23 cellular contexts compared by ENCODE assay signal in genomic region chr2:6831229-6831628, GRCh38. TPM values are rescaled to one million over a fixed set of nuclear protein-coding genes. Genes with fewer than 3 reads are reported as not detected.
"Had no signal": no experiment of that assay in that cellular context is flagged by ENCODE, and none has a peak within 500 bp of the region (broad histone marks: within the 10 kb centered on the region; RNA-seq: fewer than 3 reads in every experiment).

No MANE protein-coding gene starts in this region.

- DNase-seq: dorsolateral prefrontal cortex; effector CD4-positive, alpha-beta T cell; gastrocnemius medialis; head of caudate nucleus; left ventricle myocardium superior; lower lobe of right lung; naive thymus-derived CD8-positive, alpha-beta T cell; nephron progenitor cell; nucleus accumbens; posterior cingulate gyrus; psoas muscle; right cardiac atrium; spleen; stimulated activated CD4-positive, alpha-beta T cell treated with anti-CD3 and anti-CD28 coated beads, Interleukin-4, amount 100 ng/mL, for 4 hours; stimulated activated naive CD8-positive, alpha-beta T cell treated with anti-CD3 and anti-CD28 coated beads, Interleukin-15, Interleukin-2, amounts not matched to agents 100 U/mL and 50 U/mL, for 24 hours; substantia nigra; testis; tibial artery had no signal

- H3K4me3 ChIP-seq: dorsolateral prefrontal cortex, gastrocnemius medialis, lower lobe of right lung, psoas muscle, skin epidermis, spleen, testis, tibial artery had no signal

- H3K27ac Mint-ChIP-seq: naive thymus-derived CD8-positive, alpha-beta T cell; nephron progenitor cell; stimulated activated memory B cell treated with anti-CD40 and anti-IgM and Interleukin-4, amounts not matched to agents 10 μg/mL and 1 μg/mL and 100 μg/mL, for 72 hours; type B pancreatic cell had no signal

- ATAC-seq: gastrocnemius medialis; left ventricle myocardium superior; lower lobe of right lung; naive thymus-derived CD8-positive, alpha-beta T cell; psoas muscle; right cardiac atrium; stimulated activated memory B cell treated with anti-CD40 and anti-IgM and Interleukin-4, amounts not matched to agents 10 μg/mL and 1 μg/mL and 100 μg/mL, for 72 hours; stimulated activated naive CD8-positive, alpha-beta T cell treated with anti-CD3 and anti-CD28 coated beads, Interleukin-15, Interleukin-2, amounts not matched to agents 100 U/mL and 50 U/mL, for 24 hours had no signal

- H3K4me3 Mint-ChIP-seq: naive thymus-derived CD8-positive, alpha-beta T cell; nephron progenitor cell; stimulated activated memory B cell treated with anti-CD40 and anti-IgM and Interleukin-4, amounts not matched to agents 10 μg/mL and 1 μg/mL and 100 μg/mL, for 72 hours; type B pancreatic cell had no signal

- H3K27ac ChIP-seq: dorsolateral prefrontal cortex, gastrocnemius medialis, lower lobe of right lung, psoas muscle, skin epidermis, spleen, testis, tibial artery had no signal

- H3K27me3 ChIP-seq: dorsolateral prefrontal cortex, gastrocnemius medialis, spleen, testis, tibial artery had no signal

- H3K27me3 Mint-ChIP-seq: naive thymus-derived CD8-positive, alpha-beta T cell; stimulated activated memory B cell treated with anti-CD40 and anti-IgM and Interleukin-4, amounts not matched to agents 10 μg/mL and 1 μg/mL and 100 μg/mL, for 72 hours; type B pancreatic cell had no signal

- H3K4me1 ChIP-seq: psoas muscle, tibial artery had no signal

- H3K36me3 ChIP-seq: gastrocnemius medialis, lower lobe of right lung, spleen, tibial artery had no signal

- H3K9me3 ChIP-seq: gastrocnemius medialis, testis had no signal

RNA-seq across cellular contexts. Expression of gene RSAD2, which starts 46.3 kb away (rescaled TPM):
- total RNA-seq: myocyte, osteocyte had no signal
